8 cellular contexts compared by ENCODE assay signal in the genomic region with DNA sequence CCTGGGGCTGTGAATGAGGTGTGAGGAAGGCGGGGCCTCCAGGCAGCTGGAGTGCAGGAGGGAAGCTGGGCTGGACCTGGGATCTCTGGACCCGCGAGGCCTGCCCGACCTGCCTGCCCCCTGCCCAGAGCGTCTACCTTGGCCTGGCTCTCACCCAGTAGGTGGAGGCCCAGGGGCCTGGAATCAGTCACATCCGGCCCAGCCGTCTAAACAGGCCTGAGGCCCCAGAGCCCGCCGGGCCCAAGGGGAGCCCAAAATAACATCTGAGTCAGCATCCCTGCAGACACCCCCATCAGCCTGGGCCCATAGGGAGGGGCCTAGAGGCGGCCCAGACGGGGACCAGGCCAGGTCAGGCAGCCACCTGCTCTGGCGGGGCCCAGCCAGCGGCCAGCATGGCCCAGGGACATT. TPM values are rescaled to one million over a fixed set of nuclear protein-coding genes. Genes with fewer than 3 reads are reported as not detected.
DNase-seq lines count a peak whose midpoint lies in the region; ATAC-seq and TF ChIP-seq lines count a peak whose summit lies in the region.

No MANE protein-coding gene starts in this region.

- peaks cover 36% of the 10 kb centered on the region for H3K4me1 ChIP-seq in psoas muscle

- no peak overlapping the region for H3K4me3 ChIP-seq in psoas muscle

- no peaks in the 10 kb centered on the region for H3K9me3 ChIP-seq in psoas muscle

- TF ChIP-seq CTCF in psoas muscle (IDR thresholded peaks at IDR 0.05), result no peak

- peak overlapping the region; percentile 32 for H3K27ac ChIP-seq in psoas muscle

- intact Hi-C loops in psoas muscle (cut with DNase I), result no loop called here
- intact Hi-C loops in activated T-helper 2 cell treated with anti-CD3 and anti-CD28 coated beads, Interferon-gamma antibody, Interleukin-2, Interleukin-4, amounts not matched to agents 10 μg/mL and 5 μg/mL and 100 μg/mL, durations not matched to agents 14 hours and 24 hours and 36 hours (cut with micrococcal nuclease), result no loop called here

- no peaks in the 10 kb centered on the region for H3K36me3 Mint-ChIP-seq in activated T-helper 2 cell treated with anti-CD3 and anti-CD28 coated beads, Interferon-gamma antibody, Interleukin-2, Interleukin-4, amounts not matched to agents 10 μg/mL and 5 μg/mL and 100 μg/mL, durations not matched to agents 14 hours and 24 hours and 36 hours (ENCODE audit: low read depth)

- H3K27me3 ChIP-seq in psoas muscle (ENCODE audit: insufficient read depth in 3 of 3, low read length in 2 of 3), result no peaks in the 10 kb centered on the region

- H3K9me3 Mint-ChIP-seq in activated T-helper 2 cell treated with anti-CD3 and anti-CD28 coated beads, Interferon-gamma antibody, Interleukin-2, Interleukin-4, amounts not matched to agents 10 μg/mL and 5 μg/mL and 100 μg/mL, durations not matched to agents 14 hours and 24 hours and 36 hours, result no peaks in the 10 kb centered on the region

- H3K27me3 Mint-ChIP-seq in activated T-helper 2 cell treated with anti-CD3 and anti-CD28 coated beads, Interferon-gamma antibody, Interleukin-2, Interleukin-4, amounts not matched to agents 10 μg/mL and 5 μg/mL and 100 μg/mL, durations not matched to agents 14 hours and 24 hours and 36 hours (ENCODE audit: low read depth), result no peaks in the 10 kb centered on the region

- WGBS in psoas muscle, 3 donors, result 39 to 57% (median 52%) methylated on average over 12 to 13 of the region's 13 CpGs

- no peak overlapping the region for H3K4me3 Mint-ChIP-seq in activated T-helper 2 cell treated with anti-CD3 and anti-CD28 coated beads, Interferon-gamma antibody, Interleukin-2, Interleukin-4, amounts not matched to agents 10 μg/mL and 5 μg/mL and 100 μg/mL, durations not matched to agents 14 hours and 24 hours and 36 hours (ENCODE audit: low read depth)

- H3K4me1 Mint-ChIP-seq in activated T-helper 2 cell treated with anti-CD3 and anti-CD28 coated beads, Interferon-gamma antibody, Interleukin-2, Interleukin-4, amounts not matched to agents 10 μg/mL and 5 μg/mL and 100 μg/mL, durations not matched to agents 14 hours and 24 hours and 36 hours (ENCODE audit: low read depth), result no peaks in the 10 kb centered on the region

- H3K27ac Mint-ChIP-seq in activated T-helper 2 cell treated with anti-CD3 and anti-CD28 coated beads, Interferon-gamma antibody, Interleukin-2, Interleukin-4, amounts not matched to agents 10 μg/mL and 5 μg/mL and 100 μg/mL, durations not matched to agents 14 hours and 24 hours and 36 hours, result no peak overlapping the region

- peak; percentile 87 for ATAC-seq in GM19023 (IDR thresholded peaks at IDR 0.05; ENCODE audit: unreplicated experiment)
- ATAC-seq in HG02678 (IDR thresholded peaks at IDR 0.05; ENCODE audit: unreplicated experiment), result peak; percentile 89
- ATAC-seq in psoas muscle, result peak; percentile 58 to 77 (median 62)

- H3K36me3 ChIP-seq in psoas muscle (ENCODE audit: insufficient read depth in 1 of 2, low read depth in 1 of 2), result no peaks in the 10 kb centered on the region

- peak; percentile 82 for DNase-seq in NOMO-1 treated with dmso at 0.1 percent for 144 hours (lab: John Stamatoyannopoulos, UW; ENCODE audit: unreplicated experiment)
- peak; percentile 40 to 71 for DNase-seq in psoas muscle
- no peak for DNase-seq in effector CD8-positive, alpha-beta T cell (lab: John Stamatoyannopoulos, UW)
- no peak for DNase-seq in activated CD4-positive, CD25-positive, alpha-beta regulatory T cell treated with anti-CD3 and anti-CD28 coated beads, Interleukin-2, amount 50 U/mL, for 72 hours
- no peak for DNase-seq in activated T-helper 2 cell treated with anti-CD3 and anti-CD28 coated beads, Interferon-gamma antibody, Interleukin-2, Interleukin-4, amounts not matched to agents 10 μg/mL and 5 μg/mL and 100 μg/mL, durations not matched to agents 14 hours and 24 hours and 36 hours (ENCODE audit: low spot score)
- DNase-seq in LoVo (ENCODE audit: low spot score), result no peak

RNA-seq across cellular contexts. Expression of gene ELN, which starts 15.1 kb away (rescaled TPM):
- total RNA-seq in psoas muscle, result 10 to 100 TPM; 15.4 to 41.1 (median 36.4) TPM
- 10 to 100 TPM; 10.6 to 16.3 (median 15.5) TPM for polyA plus RNA-seq in psoas muscle
- total RNA-seq in activated T-helper 2 cell treated with anti-CD3 and anti-CD28 coated beads, Interferon-gamma antibody, Interleukin-2, Interleukin-4, amounts not matched to agents 10 μg/mL and 5 μg/mL and 100 μg/mL, durations not matched to agents 14 hours and 24 hours and 36 hours, result not detected in 2 replicates

Comparison
In these comparisons a context has a peak if more than half of its experiments do, and no peak if none do; other contexts are left out.
1. DNase-seq: peak in NOMO-1 treated with dmso at 0.1 percent for 144 hours (single experiment) and psoas muscle (2 of 2); none in effector CD8-positive, alpha-beta T cell (single experiment), activated CD4-positive, CD25-positive, alpha-beta regulatory T cell treated with anti-CD3 and anti-CD28 coated beads, Interleukin-2, amount 50 U/mL, for 72 hours (single experiment), activated T-helper 2 cell treated with anti-CD3 and anti-CD28 coated beads, Interferon-gamma antibody, Interleukin-2, Interleukin-4, amounts not matched to agents 10 μg/mL and 5 μg/mL and 100 μg/mL, durations not matched to agents 14 hours and 24 hours and 36 hours (single experiment) and LoVo (single experiment).
2. RNA of gene ELN, which starts 15.1 kb away (total RNA-seq): 15.4 to 41.1 TPM in psoas muscle; not detected in activated T-helper 2 cell treated with anti-CD3 and anti-CD28 coated beads, Interferon-gamma antibody, Interleukin-2, Interleukin-4, amounts not matched to agents 10 μg/mL and 5 μg/mL and 100 μg/mL, durations not matched to agents 14 hours and 24 hours and 36 hours; every median in the first group is over 10 times any median in the second.
3. Peak in every context shown above with its lines, with median percentiles within 50 percentile points of each other: ATAC-seq.